8 cellular contexts compared by ENCODE assay signal in genomic region chr18:23053756-23054457, GRCh38.
DNase-seq lines count a peak whose midpoint lies in the region; ATAC-seq, FAIRE-seq and TF ChIP-seq lines count a peak whose summit lies in the region.

No MANE protein-coding gene starts in this region.

- CTCF ChIA-PET in MCF 10A (lab: Yijun Ruan, JAX) = interaction anchor here (0.6 to 0.7 kb wide), 2 partner anchors 26 to 342 kb away, joined by 3 read pairs; no protein-coding TSS in a partner anchor
- CTCF ChIA-PET in HepG2 (lab: Yijun Ruan, JAX; ENCODE audit: low intra/inter-chr PET ratio, low total read pairs) = no interaction called here
- CTCF ChIA-PET in activated CD4-positive, alpha-beta T cell treated with anti-CD3 and anti-CD28 coated beads for 36 hours (lab: Charles Lee) = no interaction called here
- CTCF ChIA-PET in activated CD8-positive, alpha-beta memory T cell treated with anti-CD3 and anti-CD28 coated beads, Interleukin-2, amount 10 ng/mL, durations not matched to agents 7 days and 5 days (lab: Charles Lee) = no interaction called here

- H3K4me2 ChIP-seq in HepG2 (ENCODE audit: low read depth, low read length) = no peak overlapping the region

- no peak overlapping the region for H2AFZ ChIP-seq in HepG2 (ENCODE audit: low read length)

- TF ChIP-seq POLR2A in HepG2 (IDR thresholded peaks at IDR 0.05; ENCODE audit: insufficient read depth in 1 of 2, low read depth in 2 of 2, low read length in 2 of 2) = no peak

- DNase-seq in Ammon's horn (ENCODE audit: low spot score) (peak; percentile 31), MG63 (peak; percentile 49), MCF 10A (ENCODE audit: unreplicated experiment) (peak; percentile 17), HepG2 (ENCODE audit: low spot score) (peak; percentile 50), RPMI8226 (no peak)
- DNase-seq in activated CD4-positive, alpha-beta T cell treated with anti-CD3 and anti-CD28 coated beads for 36 hours = no peak
- no peak for DNase-seq in activated CD8-positive, alpha-beta memory T cell treated with anti-CD3 and anti-CD28 coated beads, Interleukin-2, amount 10 ng/mL, durations not matched to agents 7 days and 5 days

- H3K27ac Mint-ChIP-seq in MCF 10A (ENCODE audit: low read depth, unreplicated experiment) = no peak overlapping the region
- H3K27ac Mint-ChIP-seq in activated CD4-positive, alpha-beta T cell treated with anti-CD3 and anti-CD28 coated beads for 36 hours = no peak overlapping the region
- no peak overlapping the region for H3K27ac Mint-ChIP-seq in activated CD8-positive, alpha-beta memory T cell treated with anti-CD3 and anti-CD28 coated beads, Interleukin-2, amount 10 ng/mL, durations not matched to agents 7 days and 5 days

- H3K27me3 ChIP-seq in MG63 (no peaks in the 10 kb centered on the region), HepG2 (ENCODE audit: control insufficient read depth in 1 of 2, insufficient read depth in 2 of 2, low read length in 2 of 2) (peaks cover 2 to 3% of the 10 kb centered on the region in 2 experiments; a peak in 1 of 5 replicates)

- H3K36me3 ChIP-seq in MG63 (no peaks in the 10 kb centered on the region), HepG2 (replicated peaks in 1 of 2; ENCODE audit: control insufficient read depth in 1 of 2, insufficient read depth in 2 of 2, low read length in 2 of 2) (no peaks in the 10 kb centered on the region)

- ATAC-seq in HepG2 (peak; percentile 98), GM21360 (IDR thresholded peaks at IDR 0.05; ENCODE audit: unreplicated experiment) (no peak)
- ATAC-seq in activated CD4-positive, alpha-beta T cell treated with anti-CD3 and anti-CD28 coated beads for 36 hours = no peak
- ATAC-seq in activated CD8-positive, alpha-beta memory T cell treated with anti-CD3 and anti-CD28 coated beads, Interleukin-2, amount 10 ng/mL, durations not matched to agents 7 days and 5 days = no peak

- H3K27me3 Mint-ChIP-seq in MCF 10A (ENCODE audit: insufficient read depth, unreplicated experiment) = peaks cover 31% of the 10 kb centered on the region
- H3K27me3 Mint-ChIP-seq in activated CD4-positive, alpha-beta T cell treated with anti-CD3 and anti-CD28 coated beads for 36 hours = no peaks in the 10 kb centered on the region
- H3K27me3 Mint-ChIP-seq in activated CD8-positive, alpha-beta memory T cell treated with anti-CD3 and anti-CD28 coated beads, Interleukin-2, amount 10 ng/mL, durations not matched to agents 7 days and 5 days = peaks cover 13% of the 10 kb centered on the region

- H3K79me2 ChIP-seq in HepG2 (ENCODE audit: insufficient read depth, low read length) = no peaks in the 10 kb centered on the region

- H3K9me3 Mint-ChIP-seq in MCF 10A (ENCODE audit: unreplicated experiment) = no peaks in the 10 kb centered on the region
- H3K9me3 Mint-ChIP-seq in activated CD4-positive, alpha-beta T cell treated with anti-CD3 and anti-CD28 coated beads for 36 hours (ENCODE audit: low read depth) = no peaks in the 10 kb centered on the region
- H3K9me3 Mint-ChIP-seq in activated CD8-positive, alpha-beta memory T cell treated with anti-CD3 and anti-CD28 coated beads, Interleukin-2, amount 10 ng/mL, durations not matched to agents 7 days and 5 days (ENCODE audit: low read depth) = no peaks in the 10 kb centered on the region

- H3K9me3 ChIP-seq in MG63 (no peaks in the 10 kb centered on the region), HepG2 (ENCODE audit: low read length) (no peaks in the 10 kb centered on the region)

- TF ChIP-seq RAD21 in HepG2 (CRISPR knock-in tag; IDR thresholded peaks at IDR 0.05) = no peak

- BruUV-seq in MCF 10A (replicated peaks; lab: Mats Ljungman, UMichigan) = no TSS peak
- no TSS peak for BruUV-seq in HepG2 (replicated peaks; lab: Mats Ljungman, UMichigan)

- H3K4me3 ChIP-seq in MG63 = no peak overlapping the region
- H3K4me3 ChIP-seq in HepG2 (replicated peaks in 1 of 3; ENCODE audit: insufficient read depth in 1 of 3, low read depth in 2 of 3, low read length in 3 of 3) = no peak overlapping the region

- no peak overlapping the region for H3K27ac ChIP-seq in HepG2 (ENCODE audit: extremely low read length, insufficient read depth, low read length)

- H3K4me1 ChIP-seq in HepG2 (ENCODE audit: insufficient read depth, low read length) = no peaks in the 10 kb centered on the region

- TF ChIP-seq EP300 in HepG2 (IDR thresholded peaks at IDR 0.05; ENCODE audit: low read depth in 2 of 2, low read length in 2 of 2) = no peak
- no peak for TF ChIP-seq EP300 in HepG2 (CRISPR knock-in tag; IDR thresholded peaks at IDR 0.05; ENCODE audit: borderline replicate concordance)

- 50% methylated on average over 15 of the region's 16 CpGs for WGBS in HepG2 (ENCODE audit: low lambda C conversion rate)

- intact Hi-C loops in MCF 10A (cut with micrococcal nuclease) = no loop called here
- intact Hi-C loops in HepG2 (cut with micrococcal nuclease; ENCODE audit: unreplicated experiment) = no loop called here
- intact Hi-C loops in activated CD4-positive, alpha-beta T cell treated with anti-CD3 and anti-CD28 coated beads for 36 hours (cut with DNase I, micrococcal nuclease) = no loop called here

- in situ Hi-C loops in HepG2 (cut with HindIII; ENCODE audit: extremely low pct_ligation_motif_present, low pct_unique_long_range_greater_than_20kb) = no loop called here

- peak; percentile 62 for FAIRE-seq in HepG2 (lab: Jason Lieb, UNC)

- POLR2A ChIA-PET in MCF 10A (lab: Yijun Ruan, JAX) (no interaction called here), HepG2 (lab: Yijun Ruan, JAX) (no interaction called here)
- POLR2A ChIA-PET in activated CD4-positive, alpha-beta T cell treated with anti-CD3 and anti-CD28 coated beads for 36 hours (lab: Charles Lee) = no interaction called here

- TF ChIP-seq CTCF in MCF 10A (IDR thresholded peaks at IDR 0.05; ENCODE audit: unreplicated experiment) (peak; percentile 5), HepG2 (CRISPR knock-in tag; IDR thresholded peaks at IDR 0.05) (peak; percentile 30)

- no peak overlapping the region for H3K9ac ChIP-seq in HepG2 (ENCODE audit: insufficient read depth, low read depth, low read length)

- no peak overlapping the region for H3K4me3 Mint-ChIP-seq in MCF 10A (ENCODE audit: unreplicated experiment)
- no peak overlapping the region for H3K4me3 Mint-ChIP-seq in activated CD4-positive, alpha-beta T cell treated with anti-CD3 and anti-CD28 coated beads for 36 hours
- H3K4me3 Mint-ChIP-seq in activated CD8-positive, alpha-beta memory T cell treated with anti-CD3 and anti-CD28 coated beads, Interleukin-2, amount 10 ng/mL, durations not matched to agents 7 days and 5 days = no peak overlapping the region

- no peaks in the 10 kb centered on the region for H4K20me1 ChIP-seq in HepG2 (ENCODE audit: insufficient read depth, low read length)

- no peaks in the 10 kb centered on the region for H3K36me3 Mint-ChIP-seq in MCF 10A (ENCODE audit: insufficient read depth, unreplicated experiment)
- no peaks in the 10 kb centered on the region for H3K36me3 Mint-ChIP-seq in activated CD4-positive, alpha-beta T cell treated with anti-CD3 and anti-CD28 coated beads for 36 hours (ENCODE audit: low read depth)
- no peaks in the 10 kb centered on the region for H3K36me3 Mint-ChIP-seq in activated CD8-positive, alpha-beta memory T cell treated with anti-CD3 and anti-CD28 coated beads, Interleukin-2, amount 10 ng/mL, durations not matched to agents 7 days and 5 days

- H3K4me1 Mint-ChIP-seq in MCF 10A (ENCODE audit: insufficient read depth, unreplicated experiment) = no peaks in the 10 kb centered on the region
- H3K4me1 Mint-ChIP-seq in activated CD4-positive, alpha-beta T cell treated with anti-CD3 and anti-CD28 coated beads for 36 hours = peaks cover 15% of the 10 kb centered on the region
- H3K4me1 Mint-ChIP-seq in activated CD8-positive, alpha-beta memory T cell treated with anti-CD3 and anti-CD28 coated beads, Interleukin-2, amount 10 ng/mL, durations not matched to agents 7 days and 5 days = peaks cover 12% of the 10 kb centered on the region

TF ChIP-seq in HepG2, 621 proteins besides CTCF, POLR2A, EP300 and RAD21 (continues in another document):
- TF ChIP-seq FOXO4 (CRISPR knock-in tag; conservative IDR thresholded peaks at IDR 0.05) (no peak), ZNF354B (CRISPR knock-in tag; IDR thresholded peaks at IDR 0.05) (no peak), STAG1 (CRISPR knock-in tag; IDR thresholded peaks at IDR 0.05) (peak; percentile 12; the same call in 1 of the 2 replicates), LCORL (IDR thresholded peaks at IDR 0.05) (no peak), LCORL (CRISPR knock-in tag; IDR thresholded peaks at IDR 0.05) (no peak), MIER3 (CRISPR knock-in tag; IDR thresholded peaks at IDR 0.05; ENCODE audit: borderline replicate concordance) (no peak), ZKSCAN1 (IDR thresholded peaks at IDR 0.05; ENCODE audit: low read length) (no peak), RFX5 (IDR thresholded peaks at IDR 0.05; ENCODE audit: low read depth, low read length) (peak; percentile 66), RFX1 (IDR thresholded peaks at IDR 0.05) (peak; percentile 67; the same call in 1 of the 2 replicates), SMC3 (IDR thresholded peaks at IDR 0.05; ENCODE audit: low read length) (peak; percentile 35; the same call in 1 of the 2 replicates), ZIK1 (CRISPR knock-in tag; IDR thresholded peaks at IDR 0.05; ENCODE audit: borderline replicate concordance, low read depth) (no peak), SYNCRIP (IDR thresholded peaks at IDR 0.05; ENCODE audit: insufficient read depth, low read depth, low read length) (no peak), ATF5 (CRISPR knock-in tag; IDR thresholded peaks at IDR 0.05; ENCODE audit: low read depth) (no peak), CREM (IDR thresholded peaks at IDR 0.05) (no peak), CREM (CRISPR knock-in tag; IDR thresholded peaks at IDR 0.05) (no peak), GTF3A (CRISPR knock-in tag; conservative IDR thresholded peaks at IDR 0.05) (no peak), PAWR (CRISPR knock-in tag; IDR thresholded peaks at IDR 0.05; ENCODE audit: borderline replicate concordance) (no peak)

Comparison
In these comparisons a context has a peak if more than half of its experiments do, and no peak if none do; other contexts are left out.
1. DNase-seq: peak in Ammon's horn (single experiment), MG63 (single experiment), MCF 10A (single experiment) and HepG2 (single experiment); none in activated CD4-positive, alpha-beta T cell treated with anti-CD3 and anti-CD28 coated beads for 36 hours (single experiment), RPMI8226 (single experiment) and activated CD8-positive, alpha-beta memory T cell treated with anti-CD3 and anti-CD28 coated beads, Interleukin-2, amount 10 ng/mL, durations not matched to agents 7 days and 5 days (single experiment).